26 cellular contexts compared by ENCODE assay signal in genomic region chr19:28387507-28387906, GRCh38.
"Had no signal": no experiment of that assay in that cellular context is flagged by ENCODE, and none has a peak within 500 bp of the region (broad histone marks: within the 10 kb centered on the region; RNA-seq: fewer than 3 reads in every experiment).

No MANE protein-coding gene starts in this region.

- H3K27ac ChIP-seq: colonic mucosa, epithelial cell of prostate, esophagus squamous epithelium, gastrocnemius medialis, heart right ventricle, left lung, lower lobe of right lung had no signal

- H3K4me3 ChIP-seq: colonic mucosa, esophagus squamous epithelium, gastrocnemius medialis, heart right ventricle, left lung, lower lobe of right lung, mucosa of descending colon had no signal

- H3K27me3 ChIP-seq: colonic mucosa, esophagus squamous epithelium, left lung had no signal

- H3K9me3 ChIP-seq: colonic mucosa, gastrocnemius medialis, left lung, lower lobe of right lung, mucosa of descending colon had no signal

- FAIRE-seq: endometrium, islet of Langerhans, keratinocyte had no signal

- DNase-seq: colonic mucosa; cortex of kidney; effector CD8-positive, alpha-beta T cell; effector memory CD8-positive, alpha-beta T cell; endodermal cell; erythroblast; esophagus squamous epithelium; foreskin fibroblast; foreskin melanocyte; gastrocnemius medialis; glutamatergic neuron; head of caudate nucleus; heart right ventricle; hippocampal formation; left cardiac atrium; left lung; left ventricle myocardium superior; lower lobe of right lung; mesenchymal stem cell; mucosa of descending colon; naive B cell had no signal

- H3K36me3 ChIP-seq: colonic mucosa, esophagus squamous epithelium, gastrocnemius medialis, heart right ventricle, left lung, lower lobe of right lung had no signal

- ATAC-seq: effector memory CD8-positive, alpha-beta T cell; esophagus mucosa; gastrocnemius medialis; heart right ventricle; left cardiac atrium; left lung; left ventricle myocardium superior; lower lobe of right lung; mucosa of descending colon had no signal

- H3K4me1 ChIP-seq: colonic mucosa, esophagus squamous epithelium, gastrocnemius medialis, heart right ventricle, left lung, lower lobe of right lung had no signal
